In genomic region chr2:202109737-202110184, GRCh38 we compare ENCODE assay signal across 12 cellular contexts. TPM values are rescaled to one million over a fixed set of nuclear protein-coding genes. Genes with fewer than 3 reads are reported as not detected.
A peak's percentile ranks its signal among the peaks of the same experiment; 100 is the strongest.
DNase-seq lines count a peak whose midpoint lies in the region; TF ChIP-seq lines count a peak whose summit lies in the region.
"Had no signal": no experiment of that assay in that cellular context is flagged by ENCODE, and none has a peak within 500 bp of the region (broad histone marks: within the 10 kb centered on the region; RNA-seq: fewer than 3 reads in every experiment).

No MANE protein-coding gene starts in this region.

- H3K4me1 ChIP-seq in DOHH2 (ENCODE audit: control insufficient read depth, low read length), result no peaks in the 10 kb centered on the region
- no peaks in the 10 kb centered on the region for H3K4me1 ChIP-seq in OCI-LY1 (ENCODE audit: insufficient read depth, low read length, severe bottlenecking)
- no peaks in the 10 kb centered on the region for H3K4me1 ChIP-seq in breast epithelium

- no peak for TF ChIP-seq POLR2A in breast epithelium (IDR thresholded peaks at IDR 0.05)

- intact Hi-C loops in breast epithelium (cut with DNase I; ENCODE audit: low total_unique reads), result no loop called here

- TF ChIP-seq CTCF in DOHH2 (IDR thresholded peaks at IDR 0.05; ENCODE audit: low read depth, low read length, poor library complexity, severe bottlenecking) (peak; percentile 12), OCI-LY1 (IDR thresholded peaks at IDR 0.05; ENCODE audit: low read length) (peak; percentile 28), breast epithelium (IDR thresholded peaks at IDR 0.05) (no peak)

- peaks cover 10% of the 10 kb centered on the region; the same call in 1 of the 2 replicates for H3K27me3 ChIP-seq in DOHH2 (ENCODE audit: control insufficient read depth, low read length)
- H3K27me3 ChIP-seq in OCI-LY1 (ENCODE audit: insufficient read depth, low read length), result peaks cover 8% of the 10 kb centered on the region; the same call in 1 of the 2 replicates
- no peaks in the 10 kb centered on the region for H3K27me3 ChIP-seq in breast epithelium
- H3K27me3 ChIP-seq: esophagus muscularis mucosa had no signal

- DNase-seq in fibroblast of peridontal ligament (ENCODE audit: extremely low read depth) (peak; percentile 92), non-pigmented ciliary epithelial cell (ENCODE audit: low read depth) (peak; percentile 41), breast epithelium (ENCODE audit: low spot score in 2 of 2) (no peak), ACHN (no peak), occipital lobe (lab: John Stamatoyannopoulos, UW) (no peak), pons (ENCODE audit: low spot score) (no peak)
- DNase-seq: activated naive CD4-positive, alpha-beta T cell treated with anti-CD3 and anti-CD28 coated beads for 36 hours; nephron progenitor cell had no signal

- H3K36me3 ChIP-seq in DOHH2 (ENCODE audit: control insufficient read depth, low read length) (no peaks in the 10 kb centered on the region), OCI-LY1 (ENCODE audit: insufficient read depth, low read length) (no peaks in the 10 kb centered on the region), breast epithelium (no peaks in the 10 kb centered on the region)
- H3K36me3 ChIP-seq: esophagus muscularis mucosa had no signal

- H3K27ac ChIP-seq in DOHH2 (ENCODE audit: low read depth, low read length) (no peak overlapping the region), OCI-LY1 (ENCODE audit: low read depth, low read length, poor library complexity, severe bottlenecking) (no peak overlapping the region), breast epithelium (peak overlapping the region in 1 of 2 donors; percentile 52)
- H3K27ac ChIP-seq: esophagus muscularis mucosa, VCaP had no signal

- H3K4me2 ChIP-seq in DOHH2 (ENCODE audit: low read length) (no peak overlapping the region), OCI-LY1 (ENCODE audit: low read length) (no peak overlapping the region)

- no peaks in the 10 kb centered on the region for H3K9me2 ChIP-seq in DOHH2 (replicated peaks; ENCODE audit: control insufficient read depth, low read length)
- H3K9me2 ChIP-seq in OCI-LY1 (ENCODE audit: low read depth, low read length), result no peaks in the 10 kb centered on the region

- H4K20me1 ChIP-seq in DOHH2 (ENCODE audit: control insufficient read depth, insufficient read depth, low read depth, low read length) (no peaks in the 10 kb centered on the region), OCI-LY1 (ENCODE audit: insufficient read depth, low read length) (no peaks in the 10 kb centered on the region)

- no peak overlapping the region for H3K9ac ChIP-seq in OCI-LY1 (ENCODE audit: low read length)

- H3K9me3 ChIP-seq in DOHH2 (ENCODE audit: control insufficient read depth, insufficient read depth, low read length), result no peaks in the 10 kb centered on the region
- H3K9me3 ChIP-seq in OCI-LY1 (ENCODE audit: low read length), result no peaks in the 10 kb centered on the region
- no peaks in the 10 kb centered on the region for H3K9me3 ChIP-seq in breast epithelium
- H3K9me3 ChIP-seq: esophagus muscularis mucosa had no signal

- no peak overlapping the region for H2AFZ ChIP-seq in OCI-LY1 (ENCODE audit: low read length)

- no peaks in the 10 kb centered on the region for H3F3A ChIP-seq in DOHH2 (ENCODE audit: control insufficient read depth, insufficient read depth)
- no peaks in the 10 kb centered on the region for H3F3A ChIP-seq in OCI-LY1 (ENCODE audit: insufficient read depth, low read length)

- in situ Hi-C loops in ACHN (cut with HindIII; ENCODE audit: low pct_ligation_motif_present, low pct_unique_long_range_greater_than_20kb, low sequenced_read_pairs), result no loop called here

- no peak overlapping the region for H3K4me3 ChIP-seq in DOHH2 (ENCODE audit: low read length)
- H3K4me3 ChIP-seq in OCI-LY1 (ENCODE audit: low read depth, low read length, poor library complexity, severe bottlenecking), result no peak overlapping the region
- H3K4me3 ChIP-seq in breast epithelium, result no peak overlapping the region
- H3K4me3 ChIP-seq: esophagus muscularis mucosa had no signal

- no peaks in the 10 kb centered on the region for H3K79me2 ChIP-seq in DOHH2 (ENCODE audit: control insufficient read depth, low read length)
- no peaks in the 10 kb centered on the region for H3K79me2 ChIP-seq in OCI-LY1 (ENCODE audit: insufficient read depth, low read length)

RNA-seq across cellular contexts. Expression of gene KIAA2012, which starts 36.7 kb away (rescaled TPM):
- total RNA-seq in breast epithelium (not detected), occipital lobe (0.47 TPM)
- total RNA-seq: activated naive CD4-positive, alpha-beta T cell treated with anti-CD3 and anti-CD28 coated beads for 36 hours had no signal

Comparison
In these comparisons a context has a peak if more than half of its experiments do, and no peak if none do; other contexts are left out.
1. CTCF ChIP-seq: peak in DOHH2 (single experiment) and OCI-LY1 (single experiment); none in breast epithelium (0 of 3).
2. DNase-seq: peak in fibroblast of peridontal ligament (single experiment) and non-pigmented ciliary epithelial cell (single experiment); none in breast epithelium (0 of 2), ACHN (single experiment), occipital lobe (single experiment) and pons (single experiment).